Comparison of ENCODE assay signal across 8 cellular contexts in genomic region chr19:11581740-11582139, GRCh38. TPM values are rescaled to one million over a fixed set of nuclear protein-coding genes. Genes with fewer than 3 reads are reported as not detected.
A peak's percentile ranks its signal among the peaks of the same experiment; 100 is the strongest.
DNase-seq lines count a peak whose midpoint lies in the region; ATAC-seq and TF ChIP-seq lines count a peak whose summit lies in the region.

No MANE protein-coding gene starts in this region.

- H3K36me3 Mint-ChIP-seq in CD4-positive, CD25-positive, alpha-beta regulatory T cell = peaks cover 3% of the 10 kb centered on the region
- H3K36me3 Mint-ChIP-seq in activated naive CD4-positive, alpha-beta T cell treated with anti-CD3 and anti-CD28 coated beads, Interleukin-2, amount 10 ng/mL, durations not matched to agents 7 days and 5 days = peaks cover 3% of the 10 kb centered on the region
- no peaks in the 10 kb centered on the region for H3K36me3 Mint-ChIP-seq in neural progenitor cell

- H3K4me3 Mint-ChIP-seq in CD4-positive, CD25-positive, alpha-beta regulatory T cell = peak overlapping the region; percentile 66 to 87 (median 81)
- H3K4me3 Mint-ChIP-seq in activated naive CD4-positive, alpha-beta T cell treated with anti-CD3 and anti-CD28 coated beads, Interleukin-2, amount 10 ng/mL, durations not matched to agents 7 days and 5 days = peak overlapping the region; percentile 62
- no peak overlapping the region for H3K4me3 Mint-ChIP-seq in neural progenitor cell

- H3K4me1 ChIP-seq in CD4-positive, CD25-positive, alpha-beta regulatory T cell (ENCODE audit: control insufficient read depth, insufficient read depth, low read length, poor library complexity, severe bottlenecking) = peaks cover 43% of the 10 kb centered on the region
- no peaks in the 10 kb centered on the region for H3K4me1 ChIP-seq in neural progenitor cell

- H3K4me2 ChIP-seq in neural progenitor cell = no peak overlapping the region

- intact Hi-C loops in left ventricle myocardium superior (cut with micrococcal nuclease) = no loop called here

- H3K9ac ChIP-seq in neural progenitor cell = no peak overlapping the region

- H3K9me3 ChIP-seq in CD4-positive, CD25-positive, alpha-beta regulatory T cell (ENCODE audit: control insufficient read depth in 2 of 2, low read length in 2 of 2) = no peaks in the 10 kb centered on the region
- no peaks in the 10 kb centered on the region for H3K9me3 ChIP-seq in neural progenitor cell (ENCODE audit: low read depth)

- H3K9me3 Mint-ChIP-seq in CD4-positive, CD25-positive, alpha-beta regulatory T cell = no peaks in the 10 kb centered on the region
- no peaks in the 10 kb centered on the region for H3K9me3 Mint-ChIP-seq in activated naive CD4-positive, alpha-beta T cell treated with anti-CD3 and anti-CD28 coated beads, Interleukin-2, amount 10 ng/mL, durations not matched to agents 7 days and 5 days
- H3K9me3 Mint-ChIP-seq in neural progenitor cell = no peaks in the 10 kb centered on the region

- CTCF ChIA-PET in activated naive CD4-positive, alpha-beta T cell treated with anti-CD3 and anti-CD28 coated beads, Interleukin-2, amount 10 ng/mL, durations not matched to agents 7 days and 5 days (lab: Charles Lee) = interaction anchor here (0.5 to 12.7 kb wide), 4 partner anchors 8 to 94 kb away, joined by 3 to 127 read pairs (median 4); partner anchors contain the start of gene ELOF1

- peak overlapping the region; percentile 63 for H3K4me3 ChIP-seq in CD4-positive, CD25-positive, alpha-beta regulatory T cell (ENCODE audit: low read depth, low read length)
- no peak overlapping the region for H3K4me3 ChIP-seq in Jurkat, Clone E6-1 (ENCODE audit: low read length)
- no peak overlapping the region for H3K4me3 ChIP-seq in neural progenitor cell

- no peaks in the 10 kb centered on the region for H3K79me2 ChIP-seq in neural progenitor cell (ENCODE audit: low read depth)

- TF ChIP-seq CTCF in neural progenitor cell (IDR thresholded peaks at IDR 0.05) = no peak

- H3K4me1 Mint-ChIP-seq in CD4-positive, CD25-positive, alpha-beta regulatory T cell = peaks cover 6 to 39% (median 21%) of the 10 kb centered on the region in 4 donors
- H3K4me1 Mint-ChIP-seq in activated naive CD4-positive, alpha-beta T cell treated with anti-CD3 and anti-CD28 coated beads, Interleukin-2, amount 10 ng/mL, durations not matched to agents 7 days and 5 days = peaks cover 36% of the 10 kb centered on the region
- peaks cover 6% of the 10 kb centered on the region for H3K4me1 Mint-ChIP-seq in neural progenitor cell

- H2AFZ ChIP-seq in neural progenitor cell (replicated peaks) = no peak overlapping the region

- peak overlapping the region; percentile 90 to 98 (median 90) for H3K27ac Mint-ChIP-seq in CD4-positive, CD25-positive, alpha-beta regulatory T cell
- peak overlapping the region; percentile 96 for H3K27ac Mint-ChIP-seq in activated naive CD4-positive, alpha-beta T cell treated with anti-CD3 and anti-CD28 coated beads, Interleukin-2, amount 10 ng/mL, durations not matched to agents 7 days and 5 days
- no peak overlapping the region for H3K27ac Mint-ChIP-seq in neural progenitor cell

- no peaks in the 10 kb centered on the region for H3F3A ChIP-seq in neural progenitor cell (ENCODE audit: low read depth)

- H3K27me3 ChIP-seq in CD4-positive, CD25-positive, alpha-beta regulatory T cell (ENCODE audit: control insufficient read depth, insufficient read depth, low read length) = no peaks in the 10 kb centered on the region
- H3K27me3 ChIP-seq in neural progenitor cell = peaks cover 18% of the 10 kb centered on the region

- ATAC-seq in CD4-positive, CD25-positive, alpha-beta regulatory T cell (ENCODE audit: low read depth in 2 of 2) = peak; percentile 70
- ATAC-seq in GM19467 (IDR thresholded peaks at IDR 0.05; ENCODE audit: unreplicated experiment) (peak; percentile 71), left ventricle myocardium superior (no peak)

- H3K36me3 ChIP-seq in CD4-positive, CD25-positive, alpha-beta regulatory T cell (ENCODE audit: control insufficient read depth, insufficient read depth, low read length) = no peaks in the 10 kb centered on the region
- H3K36me3 ChIP-seq in neural progenitor cell = no peaks in the 10 kb centered on the region

- DNase-seq in CD4-positive, CD25-positive, alpha-beta regulatory T cell = peak in 2 of 3 donors; percentile 49 to 83
- DNase-seq in Jurkat, Clone E6-1 (ENCODE audit: low read depth, low spot score) = peak; percentile 47
- peak; percentile 68 for DNase-seq in activated naive CD4-positive, alpha-beta T cell treated with anti-CD3 and anti-CD28 coated beads, Interleukin-2, amount 10 ng/mL, durations not matched to agents 7 days and 5 days
- DNase-seq in stimulated activated CD4-positive, alpha-beta T cell treated with anti-CD3 and anti-CD28 coated beads, Interleukin-1b, Interleukin-23, amount 100 ng/mL, for 48 hours = peak; percentile 68
- DNase-seq in NCI-H524 (lab: John Stamatoyannopoulos, UW) = no peak
- no peak for DNase-seq in neural progenitor cell (ENCODE audit: low spot score)
- no peak for DNase-seq in left ventricle myocardium superior

- H3K27me3 Mint-ChIP-seq in CD4-positive, CD25-positive, alpha-beta regulatory T cell = no peaks in the 10 kb centered on the region
- H3K27me3 Mint-ChIP-seq in activated naive CD4-positive, alpha-beta T cell treated with anti-CD3 and anti-CD28 coated beads, Interleukin-2, amount 10 ng/mL, durations not matched to agents 7 days and 5 days = peaks cover 11% of the 10 kb centered on the region
- peaks cover 8% of the 10 kb centered on the region for H3K27me3 Mint-ChIP-seq in neural progenitor cell (ENCODE audit: insufficient read depth, low read depth)

- no peaks in the 10 kb centered on the region for H4K20me1 ChIP-seq in neural progenitor cell (ENCODE audit: low read depth)

- peak overlapping the region; percentile 73 for H3K27ac ChIP-seq in CD4-positive, CD25-positive, alpha-beta regulatory T cell (ENCODE audit: insufficient read depth, low read length, poor library complexity, severe bottlenecking)
- H3K27ac ChIP-seq in neural progenitor cell = no peak overlapping the region

RNA-seq across cellular contexts. Expression of gene ACP5, which starts 4.3 kb away (rescaled TPM):
- total RNA-seq in CD4-positive, CD25-positive, alpha-beta regulatory T cell = 40.4 TPM
- 10 to 100 TPM; 21.6 to 33.5 (median 32.3) TPM for polyA plus RNA-seq in CD4-positive, CD25-positive, alpha-beta regulatory T cell
- not detected for polyA plus RNA-seq in Jurkat, Clone E6-1 (2012; ENCODE audit: insufficient read depth, insufficient read length)
- total RNA-seq in neural progenitor cell (ENCODE audit: low replicate concordance) (0.11 and 0.90 TPM in 2 replicates), left ventricle myocardium superior (2.5 TPM)

RNA-seq across cellular contexts. Expression of gene ZNF627, which starts 15.5 kb away (rescaled TPM):
- total RNA-seq in CD4-positive, CD25-positive, alpha-beta regulatory T cell = 6.4 TPM
- polyA plus RNA-seq in CD4-positive, CD25-positive, alpha-beta regulatory T cell = 10 to 100 TPM; 10.6 to 14.3 (median 10.9) TPM
- 5.8 TPM for polyA plus RNA-seq in Jurkat, Clone E6-1 (2012; ENCODE audit: insufficient read depth, insufficient read length)
- total RNA-seq in neural progenitor cell (ENCODE audit: low replicate concordance) (37.7 and 38.5 TPM in 2 replicates), left ventricle myocardium superior (5.2 TPM)

RNA-seq across cellular contexts. Expression of gene ELOF1, which starts 22.7 kb away (rescaled TPM):
- 48.9 TPM for total RNA-seq in CD4-positive, CD25-positive, alpha-beta regulatory T cell
- polyA plus RNA-seq in CD4-positive, CD25-positive, alpha-beta regulatory T cell = 100 to 1,000 TPM; 105 to 113 (median 108) TPM
- 72.6 TPM for polyA plus RNA-seq in Jurkat, Clone E6-1 (2012; ENCODE audit: insufficient read depth, insufficient read length)
- total RNA-seq in neural progenitor cell (ENCODE audit: low replicate concordance) (26.9 and 40.0 TPM in 2 replicates), left ventricle myocardium superior (36.0 TPM)

RNA-seq across cellular contexts. Expression of gene CNN1, which starts 43.1 kb away (rescaled TPM):
- not detected for total RNA-seq in CD4-positive, CD25-positive, alpha-beta regulatory T cell
- not detected for polyA plus RNA-seq in CD4-positive, CD25-positive, alpha-beta regulatory T cell
- polyA plus RNA-seq in Jurkat, Clone E6-1 (2012; ENCODE audit: insufficient read depth, insufficient read length) = not detected
- total RNA-seq in neural progenitor cell (ENCODE audit: low replicate concordance) (7.0 and 7.2 TPM in 2 replicates), left ventricle myocardium superior (81.7 TPM)

RNA-seq across cellular contexts. Expression of gene ECSIT, which starts 52.8 kb away (rescaled TPM):
- total RNA-seq in CD4-positive, CD25-positive, alpha-beta regulatory T cell = 39.3 TPM
- polyA plus RNA-seq in CD4-positive, CD25-positive, alpha-beta regulatory T cell = 10 to 100 TPM; 27.3 to 39.2 (median 36.1) TPM
- 59.0 TPM for polyA plus RNA-seq in Jurkat, Clone E6-1 (2012; ENCODE audit: insufficient read depth, insufficient read length)
- total RNA-seq in neural progenitor cell (ENCODE audit: low replicate concordance) = 9.4 and 29.0 TPM in 2 replicates
- 180 TPM for total RNA-seq in left ventricle myocardium superior

Comparison
In these comparisons a context has a peak if more than half of its experiments do, and no peak if none do; other contexts are left out.
1. DNase-seq: peak in CD4-positive, CD25-positive, alpha-beta regulatory T cell (2 of 3), Jurkat, Clone E6-1 (single experiment), activated naive CD4-positive, alpha-beta T cell treated with anti-CD3 and anti-CD28 coated beads, Interleukin-2, amount 10 ng/mL, durations not matched to agents 7 days and 5 days (single experiment) and stimulated activated CD4-positive, alpha-beta T cell treated with anti-CD3 and anti-CD28 coated beads, Interleukin-1b, Interleukin-23, amount 100 ng/mL, for 48 hours (single experiment); none in NCI-H524 (0 of 2), neural progenitor cell (single experiment) and left ventricle myocardium superior (single experiment).
2. RNA of gene ACP5, which starts 4.3 kb away (total RNA-seq): 40.4 TPM in CD4-positive, CD25-positive, alpha-beta regulatory T cell (single experiment); 2.5 TPM in left ventricle myocardium superior (single experiment) and 0.11 to 0.90 TPM in neural progenitor cell; every median in the first group is over 10 times any median in the second.